ENCODE assay signal across 11 cellular contexts in the genomic region with DNA sequence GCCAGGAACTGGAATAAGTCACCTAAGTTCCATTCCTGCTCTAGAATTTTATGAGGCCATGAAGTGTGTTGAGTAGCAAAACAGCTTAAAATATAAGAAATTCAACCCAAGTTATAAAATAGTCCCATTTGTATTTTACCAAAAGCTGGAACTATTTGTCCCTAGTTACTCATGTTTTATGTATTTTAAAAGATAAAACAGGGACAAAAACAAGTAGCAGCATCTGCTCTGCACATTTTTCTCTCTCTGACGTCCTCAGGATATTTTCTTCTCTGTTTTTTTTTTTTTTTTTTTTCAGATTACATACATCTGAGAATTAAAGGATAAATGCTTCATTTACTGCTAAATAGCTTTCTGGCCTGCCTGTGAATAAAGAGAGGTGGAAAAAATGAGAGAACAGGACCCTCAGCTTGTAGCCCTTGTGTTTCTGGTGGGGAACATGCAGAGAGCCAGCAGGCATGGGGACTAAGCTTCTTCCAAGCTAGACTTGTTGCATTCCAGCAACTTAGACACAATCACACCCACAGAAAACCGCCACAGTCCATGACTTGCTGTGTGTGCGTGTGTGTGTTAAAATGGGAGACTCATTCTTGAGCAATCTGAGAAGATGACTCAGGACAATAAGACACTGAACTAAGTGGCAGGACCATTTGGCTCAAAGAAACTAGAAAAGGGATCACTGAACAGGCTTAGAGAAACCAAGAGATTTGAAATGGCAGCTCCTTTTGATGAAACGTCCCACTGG.
DNase-seq lines count a peak whose midpoint lies in the region; ATAC-seq and TF ChIP-seq lines count a peak whose summit lies in the region.
"Had no signal": no experiment of that assay in that cellular context is flagged by ENCODE, and none has a peak within 500 bp of the region (broad histone marks: within the 10 kb centered on the region; RNA-seq: fewer than 3 reads in every experiment).

No MANE protein-coding gene starts in this region.

- ATAC-seq in GM18498 (IDR thresholded peaks at IDR 0.05; ENCODE audit: unreplicated experiment) (no peak), GM18870 (IDR thresholded peaks at IDR 0.05; ENCODE audit: unreplicated experiment) (no peak), HG03108 (IDR thresholded peaks at IDR 0.05; ENCODE audit: unreplicated experiment) (no peak)

- peak; percentile 4 for DNase-seq in GOT3 (lab: John Stamatoyannopoulos, UW)
- DNase-seq in SIG-M5 (lab: John Stamatoyannopoulos, UW): peak; percentile 46
- peak; percentile 94 for DNase-seq in fibroblast of villous mesenchyme (ENCODE audit: low read depth)
- no peak for DNase-seq in NCI-H1694 (lab: John Stamatoyannopoulos, UW)
- DNase-seq: activated gamma-delta T cell treated with Interleukin-2 at 50 U/mL for 16 hours, esophagus squamous epithelium, NCI-H2171 had no signal

- H3K4me3 ChIP-seq in fibroblast of villous mesenchyme (ENCODE audit: low read depth, low read length) (no peak overlapping the region), skin epidermis (no peak overlapping the region)
- H3K4me3 ChIP-seq: esophagus squamous epithelium had no signal

- TF ChIP-seq CTCF in fibroblast of villous mesenchyme (IDR thresholded peaks at IDR 0.05; ENCODE audit: insufficient read depth, low read depth, low read length): no peak

- peak overlapping the region in 15 of 21 experiments; percentile 5 to 78 (median 52) for H3K27ac ChIP-seq in skin epidermis
- H3K27ac ChIP-seq: esophagus squamous epithelium had no signal
